13 cellular contexts compared by ENCODE assay signal in the genomic region with DNA sequence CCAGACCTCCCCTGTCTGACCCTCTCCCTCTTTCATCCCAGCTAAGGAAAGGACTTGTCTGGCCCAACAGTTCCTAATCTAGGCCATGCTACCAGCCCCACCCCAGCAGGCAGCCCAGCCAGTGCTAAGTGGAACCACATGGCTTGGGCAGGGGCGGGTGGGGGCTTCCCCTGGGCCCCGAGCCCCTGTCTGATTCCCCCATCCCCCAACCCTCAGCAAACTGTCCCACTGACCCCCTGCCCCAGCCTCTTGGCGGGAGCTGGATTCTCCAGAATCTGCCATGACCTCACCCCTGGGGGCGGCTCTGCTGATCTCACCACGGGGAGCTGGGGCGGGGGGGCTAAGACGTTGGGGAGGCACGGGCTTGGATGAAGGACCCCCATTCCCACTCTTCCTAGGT. TPM values are rescaled to one million over a fixed set of nuclear protein-coding genes. Genes with fewer than 3 reads are reported as not detected.
DNase-seq lines count a peak whose midpoint lies in the region; ATAC-seq and TF ChIP-seq lines count a peak whose summit lies in the region.
"Had no signal": no experiment of that assay in that cellular context is flagged by ENCODE, and none has a peak within 500 bp of the region (broad histone marks: within the 10 kb centered on the region; RNA-seq: fewer than 3 reads in every experiment).

No MANE protein-coding gene starts in this region.

- peaks cover 3% of the 10 kb centered on the region for H3K36me3 Mint-ChIP-seq in activated naive CD8-positive, alpha-beta T cell treated with anti-CD3 and anti-CD28 coated beads, Interleukin-2, amount 50 U/mL, for 24 hours (ENCODE audit: low read depth)

- no peak overlapping the region for H3K27ac Mint-ChIP-seq in activated naive CD8-positive, alpha-beta T cell treated with anti-CD3 and anti-CD28 coated beads, Interleukin-2, amount 50 U/mL, for 24 hours

- H3K27me3 Mint-ChIP-seq in activated naive CD8-positive, alpha-beta T cell treated with anti-CD3 and anti-CD28 coated beads, Interleukin-2, amount 50 U/mL, for 24 hours: peaks cover 63% of the 10 kb centered on the region

- H3K4me1 ChIP-seq in sigmoid colon: peaks cover 0 to 28% (median 9%) of the 10 kb centered on the region in 4 donors

- TF ChIP-seq EP300 in sigmoid colon (IDR thresholded peaks at IDR 0.05): no peak

- no peak for TF ChIP-seq POLR2A in sigmoid colon (IDR thresholded peaks at IDR 0.05)
- no peak for TF ChIP-seq POLR2A in erythroblast (IDR thresholded peaks at IDR 0.05; ENCODE audit: low read length)

- intact Hi-C loops in left cardiac atrium (cut with DNase I) (no loop called here), sigmoid colon (cut with DNase I) (no loop called here)

- H3K4me3 ChIP-seq in AG10803 (ENCODE audit: low read length) (no peak overlapping the region), sigmoid colon (no peak overlapping the region)
- H3K4me3 ChIP-seq: cardiac muscle cell had no signal

- TF ChIP-seq CTCF in AG10803 (conservative IDR thresholded peaks at IDR 0.05; ENCODE audit: low read length): no peak
- TF ChIP-seq CTCF in sigmoid colon (IDR thresholded peaks at IDR 0.05): no peak

- peaks cover 52% of the 10 kb centered on the region for H3K4me1 Mint-ChIP-seq in activated naive CD8-positive, alpha-beta T cell treated with anti-CD3 and anti-CD28 coated beads, Interleukin-2, amount 50 U/mL, for 24 hours

- no peaks in the 10 kb centered on the region for H3K9me3 Mint-ChIP-seq in activated naive CD8-positive, alpha-beta T cell treated with anti-CD3 and anti-CD28 coated beads, Interleukin-2, amount 50 U/mL, for 24 hours
- H3K9me3 Mint-ChIP-seq: activated T-cell treated with anti-CD3 and anti-CD28 coated beads, Interleukin-2, amount 50 U/mL, for 72 hours had no signal

- peaks cover 17 to 74% (median 40%) of the 10 kb centered on the region in 3 donors for H3K27me3 ChIP-seq in sigmoid colon

- no peaks in the 10 kb centered on the region for H3K9me3 ChIP-seq in sigmoid colon

- 28 to 51% (median 30%) methylated on average over 7 to 8 of the region's 8 CpGs for whole genome bisulfite sequencing in adipose tissue, 3 donors
- 33 to 38% methylated on average over 8 of the region's 8 CpGs for WGBS in sigmoid colon, 2 donors

- no peaks in the 10 kb centered on the region for H3K36me3 ChIP-seq in sigmoid colon
- H3K36me3 ChIP-seq: cardiac muscle cell had no signal

- H3K4me3 Mint-ChIP-seq in activated naive CD8-positive, alpha-beta T cell treated with anti-CD3 and anti-CD28 coated beads, Interleukin-2, amount 50 U/mL, for 24 hours: no peak overlapping the region

- DNase-seq in AG10803 (ENCODE audit: low read depth): peak; percentile 52
- peak; percentile 73 for DNase-seq in left cardiac atrium
- peak; percentile 79 for DNase-seq in sigmoid colon
- no peak for DNase-seq in activated naive CD8-positive, alpha-beta T cell treated with anti-CD3 and anti-CD28 coated beads, Interleukin-2, amount 50 U/mL, for 24 hours
- DNase-seq in HuH-7.5 (ENCODE audit: low spot score): no peak
- DNase-seq in stimulated activated CD4-positive, alpha-beta T cell treated with anti-CD3 and anti-CD28 coated beads, Interleukin-4, amount 100 ng/mL, for 1 hour: no peak
- DNase-seq in erythroblast (lab: John Stamatoyannopoulos, UW): no peak
- DNase-seq: activated T-cell treated with anti-CD3 and anti-CD28 coated beads, Interleukin-2, amount 50 U/mL, for 72 hours; foreskin keratinocyte; KBM-7; stimulated activated CD4-positive, alpha-beta T cell treated with anti-CD3 and anti-CD28 coated beads, Interleukin-4, amount 100 ng/mL, for 4 hours had no signal

- H3K27ac ChIP-seq in adipose tissue (ENCODE audit: low read depth, low read length) (peak overlapping the region; percentile 38), sigmoid colon (peak overlapping the region; percentile 56 to 75 (median 72))
- H3K27ac ChIP-seq: cardiac muscle cell, foreskin keratinocyte had no signal

- peak; percentile 20 to 35 for ATAC-seq in left cardiac atrium
- no peak for ATAC-seq in activated naive CD8-positive, alpha-beta T cell treated with anti-CD3 and anti-CD28 coated beads, Interleukin-2, amount 50 U/mL, for 24 hours
- ATAC-seq: activated T-cell treated with anti-CD3 and anti-CD28 coated beads, Interleukin-2, amount 50 U/mL, for 72 hours; foreskin keratinocyte had no signal

RNA-seq across cellular contexts. Expression of a gene that starts 2.9 kb away (rescaled TPM):
- polyA plus RNA-seq in adipose tissue (10 to 100 TPM; 12.9 to 62.2 (median 43.2) TPM), sigmoid colon (1 to 10 TPM in 2 of 3 donors, under 1 TPM in 1; 0.46 to 8.0 (median 3.0) TPM)
- total RNA-seq in left cardiac atrium (10 to 100 TPM; 16.4 to 23.9 TPM), sigmoid colon (10 to 100 TPM in 1 of 4 donors, 1 to 10 TPM in 3; 6.1 to 19.9 (median 8.5) TPM)
- total RNA-seq: cardiac muscle cell had no signal

RNA-seq across cellular contexts. Expression of a gene that starts 5.9 kb away (rescaled TPM):
- polyA plus RNA-seq in adipose tissue: under 1 TPM in 1 of 3 donors, not detected in 2; 0.12 TPM
- not detected for total RNA-seq in left cardiac atrium
- total RNA-seq in sigmoid colon: not detected
- polyA plus RNA-seq in sigmoid colon: not detected
- total RNA-seq: activated T-cell treated with anti-CD3 and anti-CD28 coated beads, Interleukin-2, amount 50 U/mL, for 72 hours; cardiac muscle cell; foreskin keratinocyte had no signal
- polyA plus RNA-seq: cardiac muscle cell, foreskin keratinocyte had no signal

Comparison
In these comparisons a context has a peak if more than half of its experiments do, and no peak if none do; other contexts are left out.
1. DNase-seq: peak in AG10803 (single experiment), left cardiac atrium (single experiment) and sigmoid colon (single experiment); none in activated naive CD8-positive, alpha-beta T cell treated with anti-CD3 and anti-CD28 coated beads, Interleukin-2, amount 50 U/mL, for 24 hours (single experiment), HuH-7.5 (single experiment), stimulated activated CD4-positive, alpha-beta T cell treated with anti-CD3 and anti-CD28 coated beads, Interleukin-4, amount 100 ng/mL, for 1 hour (single experiment) and erythroblast (0 of 2).